In the genomic region with DNA sequence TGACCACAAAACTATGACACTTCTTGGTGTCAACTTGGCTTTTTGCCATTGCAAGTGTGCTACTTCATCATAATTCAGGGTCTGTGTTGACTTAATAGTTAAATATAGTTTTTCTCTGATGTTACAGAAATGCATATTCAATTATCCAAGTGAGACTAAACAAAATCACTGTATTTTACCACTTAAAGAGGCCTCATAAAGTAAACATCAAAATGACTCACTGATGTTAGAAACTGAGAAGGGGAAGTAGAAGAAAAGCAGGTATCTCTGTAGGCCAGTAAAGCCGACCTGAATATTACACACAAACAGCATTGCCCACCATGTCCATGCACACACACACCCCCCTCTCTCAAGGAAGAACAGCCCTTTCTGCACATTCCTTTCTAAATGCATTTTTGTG, we compare ENCODE assay signal across 11 cellular contexts. TPM values are rescaled to one million over a fixed set of nuclear protein-coding genes. Genes with fewer than 3 reads are reported as not detected.
DNase-seq lines count a peak whose midpoint lies in the region; ATAC-seq lines count a peak whose summit lies in the region.
"Had no signal": no experiment of that assay in that cellular context is flagged by ENCODE, and none has a peak within 500 bp of the region (broad histone marks: within the 10 kb centered on the region; RNA-seq: fewer than 3 reads in every experiment).

No MANE protein-coding gene starts in this region.

- no peaks in the 10 kb centered on the region for H3K9me3 Mint-ChIP-seq in activated CD4-positive, alpha-beta memory T cell treated with anti-CD3 and anti-CD28 coated beads for 36 hours

- CTCF ChIA-PET in activated CD4-positive, alpha-beta memory T cell treated with anti-CD3 and anti-CD28 coated beads for 36 hours (lab: Charles Lee): interaction anchor here (1.1 to 3.1 kb wide), 7 partner anchors 24 to 253 kb away, joined by 3 to 15 read pairs (median 6); no protein-coding TSS in a partner anchor

- POLR2A ChIA-PET in activated CD4-positive, alpha-beta memory T cell treated with anti-CD3 and anti-CD28 coated beads for 36 hours (lab: Charles Lee): no interaction called here

- no peaks in the 10 kb centered on the region for H3K36me3 Mint-ChIP-seq in activated CD4-positive, alpha-beta memory T cell treated with anti-CD3 and anti-CD28 coated beads for 36 hours

- H3K27ac Mint-ChIP-seq in activated CD4-positive, alpha-beta memory T cell treated with anti-CD3 and anti-CD28 coated beads for 36 hours: no peak overlapping the region

- ATAC-seq in GM18868 (IDR thresholded peaks at IDR 0.05; ENCODE audit: unreplicated experiment) (peak; percentile 93), GM21825 (IDR thresholded peaks at IDR 0.05; ENCODE audit: unreplicated experiment) (peak; percentile 76), HG03342 (IDR thresholded peaks at IDR 0.05; ENCODE audit: unreplicated experiment) (peak; percentile 76), GM19324 (IDR thresholded peaks at IDR 0.05; ENCODE audit: low FRiP score, unreplicated experiment) (no peak)
- ATAC-seq: Panc1 had no signal

- no peak overlapping the region for H3K4me3 Mint-ChIP-seq in activated CD4-positive, alpha-beta memory T cell treated with anti-CD3 and anti-CD28 coated beads for 36 hours

- no peaks in the 10 kb centered on the region for H3K27me3 Mint-ChIP-seq in activated CD4-positive, alpha-beta memory T cell treated with anti-CD3 and anti-CD28 coated beads for 36 hours

- DNase-seq in iris pigment epithelial cell (ENCODE audit: low read depth) (peak; percentile 22), medulla oblongata (ENCODE audit: extremely low spot score) (no peak), cerebellar nuclear complex (lab: John Stamatoyannopoulos, UW) (no peak)
- no peak for DNase-seq in activated CD4-positive, alpha-beta memory T cell treated with anti-CD3 and anti-CD28 coated beads for 36 hours
- DNase-seq: NCI-H1930, stomach had no signal

- intact Hi-C loops in activated CD4-positive, alpha-beta memory T cell treated with anti-CD3 and anti-CD28 coated beads for 36 hours (cut with micrococcal nuclease): loop anchor here (2.0 to 5.0 kb wide), 4 partner anchors 36 to 618 kb away; partner anchors contain the start of gene RPAP3

- H3K4me1 Mint-ChIP-seq in activated CD4-positive, alpha-beta memory T cell treated with anti-CD3 and anti-CD28 coated beads for 36 hours (ENCODE audit: low read depth): peaks cover 20% of the 10 kb centered on the region

RNA-seq across cellular contexts. Expression of gene RPAP3, which starts 55.4 kb away (rescaled TPM):
- total RNA-seq in activated CD4-positive, alpha-beta memory T cell treated with anti-CD3 and anti-CD28 coated beads for 36 hours: 10 to 100 TPM; 49.4 to 50.2 TPM
